ENCODE assay signal across 21 cellular contexts in genomic region chr18:11999431-11999830, GRCh38. TPM values are rescaled to one million over a fixed set of nuclear protein-coding genes. Genes with fewer than 3 reads are reported as not detected.
DNase-seq lines count a peak whose midpoint lies in the region; ATAC-seq, FAIRE-seq and TF ChIP-seq lines count a peak whose summit lies in the region.
"Had no signal": no experiment of that assay in that cellular context is flagged by ENCODE, and none has a peak within 500 bp of the region (broad histone marks: within the 10 kb centered on the region; RNA-seq: fewer than 3 reads in every experiment).

No MANE protein-coding gene starts in this region.

- POLR2A ChIA-PET in SK-N-SH (lab: Yijun Ruan, JAX) = no interaction called here

- H3K4me2 ChIP-seq in SK-N-SH = no peak overlapping the region
- H3K4me2 ChIP-seq: BLaER1 had no signal

- no peaks in the 10 kb centered on the region for H4K20me1 ChIP-seq in SK-N-SH (ENCODE audit: insufficient read depth)

- ATAC-seq in SK-N-SH treated with all-trans-retinoic acid at 6 μM for 48 hours (no peak), GM21576 (IDR thresholded peaks at IDR 0.05; ENCODE audit: unreplicated experiment) (no peak)
- no peak for ATAC-seq in activated naive CD8-positive, alpha-beta T cell treated with anti-CD3 and anti-CD28 coated beads, Interleukin-2, amount 50 U/mL, for 24 hours

- TF ChIP-seq CTCF in SK-N-SH (IDR thresholded peaks at IDR 0.05) = no peak
- peak; percentile 9 for TF ChIP-seq CTCF in fibroblast of villous mesenchyme (IDR thresholded peaks at IDR 0.05; ENCODE audit: insufficient read depth, low read depth, low read length)
- TF ChIP-seq CTCF in stomach (IDR thresholded peaks at IDR 0.05) = no peak

- intact Hi-C loops in stomach (cut with DNase I; ENCODE audit: low total_unique reads) = no loop called here

- H3K27me3 Mint-ChIP-seq in activated naive CD8-positive, alpha-beta T cell treated with anti-CD3 and anti-CD28 coated beads, Interleukin-2, amount 50 U/mL, for 24 hours = no peaks in the 10 kb centered on the region
- H3K27me3 Mint-ChIP-seq: CD8-positive, alpha-beta memory T cell had no signal

- peak; percentile 29 for DNase-seq in SK-N-SH
- no peak for DNase-seq in fibroblast of villous mesenchyme (ENCODE audit: low read depth)
- DNase-seq in stomach = peak; percentile 27
- DNase-seq in activated naive CD8-positive, alpha-beta T cell treated with anti-CD3 and anti-CD28 coated beads, Interleukin-2, amount 50 U/mL, for 24 hours = no peak
- no peak for DNase-seq in GM19239 (ENCODE audit: insufficient read length, low spot score)
- DNase-seq: CD8-positive, alpha-beta memory T cell; DND-41; MG63; NCI-H1092; NCI-H1694 treated with DMSO at 0.1 percent for 48 hours; NCI-H2107; NCI-H345; NCI-H526; SHP77 had no signal

- H3F3A ChIP-seq in SK-N-SH (replicated peaks; ENCODE audit: insufficient read depth) = no peaks in the 10 kb centered on the region

- no peaks in the 10 kb centered on the region for H3K79me2 ChIP-seq in SK-N-SH (ENCODE audit: insufficient read depth)

- no peak overlapping the region for H3K4me3 Mint-ChIP-seq in activated naive CD8-positive, alpha-beta T cell treated with anti-CD3 and anti-CD28 coated beads, Interleukin-2, amount 50 U/mL, for 24 hours
- H3K4me3 Mint-ChIP-seq: CD8-positive, alpha-beta memory T cell had no signal

- H3K9me3 Mint-ChIP-seq in activated naive CD8-positive, alpha-beta T cell treated with anti-CD3 and anti-CD28 coated beads, Interleukin-2, amount 50 U/mL, for 24 hours = no peaks in the 10 kb centered on the region
- H3K9me3 Mint-ChIP-seq: CD8-positive, alpha-beta memory T cell had no signal

- no peaks in the 10 kb centered on the region for H3K36me3 Mint-ChIP-seq in activated naive CD8-positive, alpha-beta T cell treated with anti-CD3 and anti-CD28 coated beads, Interleukin-2, amount 50 U/mL, for 24 hours (ENCODE audit: low read depth)

- H3K27me3 ChIP-seq in SK-N-SH (ENCODE audit: insufficient read depth) = peaks cover 68% of the 10 kb centered on the region
- no peaks in the 10 kb centered on the region for H3K27me3 ChIP-seq in mucosa of rectum (ENCODE audit: control insufficient read depth in 2 of 2, insufficient read depth in 2 of 2, low read length in 2 of 2)
- H3K27me3 ChIP-seq in stomach = no peaks in the 10 kb centered on the region
- H3K27me3 ChIP-seq: BLaER1, MG63 had no signal

- H3K4me1 ChIP-seq in SK-N-SH (ENCODE audit: control insufficient read depth in 1 of 2, insufficient read depth in 2 of 2, low read depth in 1 of 2, low read length in 1 of 2) (no peaks in the 10 kb centered on the region), mucosa of rectum (ENCODE audit: control insufficient read depth in 2 of 2, insufficient read depth in 2 of 2, low read length in 2 of 2) (peaks cover 31 to 59% of the 10 kb centered on the region in 2 donors), stomach (peaks cover 43 to 74% (median 59%) of the 10 kb centered on the region in 4 donors)

- WGBS in SK-N-SH (ENCODE audit: low lambda C conversion rate) = 17% methylated on average over 2 of the region's 7 CpGs
- WGBS in stomach, 5 donors = 47 to 87% (median 53%) methylated on average over 7 of the region's 7 CpGs

- no peak for TF ChIP-seq RAD21 in SK-N-SH (IDR thresholded peaks at IDR 0.05; ENCODE audit: low read length)

- H3K36me3 ChIP-seq in SK-N-SH (replicated peaks in 1 of 2; ENCODE audit: control insufficient read depth in 1 of 2, insufficient read depth in 2 of 2, low read length in 1 of 2) (no peaks in the 10 kb centered on the region), mucosa of rectum (ENCODE audit: control insufficient read depth in 2 of 2, insufficient read depth in 2 of 2, low read length in 2 of 2) (no peaks in the 10 kb centered on the region), stomach (peaks cover 0 to 28% (median 23%) of the 10 kb centered on the region in 4 donors)

- H3K9me2 ChIP-seq in SK-N-SH = no peaks in the 10 kb centered on the region

- H3K4me1 Mint-ChIP-seq in activated naive CD8-positive, alpha-beta T cell treated with anti-CD3 and anti-CD28 coated beads, Interleukin-2, amount 50 U/mL, for 24 hours = peaks cover 8% of the 10 kb centered on the region

- TF ChIP-seq POLR2A in stomach (IDR thresholded peaks at IDR 0.05) = no peak

- no peak overlapping the region for H3K9ac ChIP-seq in SK-N-SH
- no peak overlapping the region for H3K9ac ChIP-seq in mucosa of rectum (ENCODE audit: low read depth in 1 of 2, low read length in 2 of 2)
- H3K9ac ChIP-seq: BLaER1 had no signal

- no peak overlapping the region for H2AFZ ChIP-seq in SK-N-SH (ENCODE audit: low read depth)

- no peak overlapping the region for H3K27ac Mint-ChIP-seq in activated naive CD8-positive, alpha-beta T cell treated with anti-CD3 and anti-CD28 coated beads, Interleukin-2, amount 50 U/mL, for 24 hours

- no peak for FAIRE-seq in GM19239 (lab: Jason Lieb, UNC)
- FAIRE-seq: G401.6, H1, RCC 7860 had no signal

- H3K27ac ChIP-seq in SK-N-SH (ENCODE audit: low read depth in 2 of 2, low read length in 1 of 2) = no peak overlapping the region
- peak overlapping the region; percentile 84 to 90 for H3K27ac ChIP-seq in mucosa of rectum (ENCODE audit: low read depth in 2 of 2, low read length in 2 of 2)
- H3K27ac ChIP-seq in stomach = peak overlapping the region; percentile 65 to 88 (median 80)
- H3K27ac ChIP-seq: BLaER1 had no signal

- TF ChIP-seq EP300 in SK-N-SH (IDR thresholded peaks at IDR 0.05; ENCODE audit: borderline replicate concordance in 1 of 2, low read depth in 1 of 2, low read length in 1 of 2) = no peak
- TF ChIP-seq EP300 in stomach (IDR thresholded peaks at IDR 0.05) = no peak

- H3K9me3 ChIP-seq in SK-N-SH (no peaks in the 10 kb centered on the region), mucosa of rectum (ENCODE audit: control insufficient read depth in 2 of 2, low read length in 2 of 2) (no peaks in the 10 kb centered on the region), stomach (no peaks in the 10 kb centered on the region)
- H3K9me3 ChIP-seq: BLaER1, MG63 had no signal

- no peak overlapping the region for H3K4me3 ChIP-seq in SK-N-SH (ENCODE audit: low read depth in 2 of 2, low read length in 1 of 2)
- H3K4me3 ChIP-seq in fibroblast of villous mesenchyme (ENCODE audit: low read depth, low read length) = no peak overlapping the region
- no peak overlapping the region for H3K4me3 ChIP-seq in mucosa of rectum (ENCODE audit: low read length in 2 of 2)
- H3K4me3 ChIP-seq in stomach = no peak overlapping the region
- H3K4me3 ChIP-seq: BLaER1, MG63 had no signal

- CTCF ChIA-PET in SK-N-SH (lab: Yijun Ruan, JAX) = interaction anchor here (4.2 kb wide), 1 partner anchor 62 kb away, joined by 24 read pairs; no protein-coding TSS in a partner anchor

TF ChIP-seq in SK-N-SH, 30 proteins besides CTCF, POLR2A, EP300 and RAD21:
- TF ChIP-seq FOSL2 (IDR thresholded peaks at IDR 0.05; ENCODE audit: borderline replicate concordance, low read depth) (no peak), NRF1 (IDR thresholded peaks at IDR 0.05; ENCODE audit: low read depth, low read length) (no peak)

TF ChIP-seq in SK-N-SH treated with all-trans-retinoic acid at 6 μM for 48 hours, 23 proteins besides CTCF, POLR2A, EP300 and RAD21 (continues in another document):
- TF ChIP-seq ZFP3 (CRISPR knock-in tag; IDR thresholded peaks at IDR 0.05) (no peak), ZNF70 (CRISPR knock-in tag; IDR thresholded peaks at IDR 0.05) (no peak), ZNF8 (CRISPR knock-in tag; IDR thresholded peaks at IDR 0.05) (no peak), ARNTL (CRISPR knock-in tag; IDR thresholded peaks at IDR 0.05; ENCODE audit: borderline replicate concordance, low read depth) (no peak), OSR1 (CRISPR knock-in tag; IDR thresholded peaks at IDR 0.05) (no peak), BACH2 (CRISPR knock-in tag; IDR thresholded peaks at IDR 0.05; ENCODE audit: borderline replicate concordance) (no peak), ESRRG (CRISPR knock-in tag; IDR thresholded peaks at IDR 0.05) (no peak), RARB (CRISPR knock-in tag; IDR thresholded peaks at IDR 0.05) (no peak), CSRNP3 (CRISPR knock-in tag; IDR thresholded peaks at IDR 0.05) (no peak), CREB5 (CRISPR knock-in tag; IDR thresholded peaks at IDR 0.05; ENCODE audit: low read depth) (no peak), CSDC2 (CRISPR knock-in tag; IDR thresholded peaks at IDR 0.05) (no peak), ZFP30 (CRISPR knock-in tag; IDR thresholded peaks at IDR 0.05) (no peak), ZNF565 (CRISPR knock-in tag; conservative IDR thresholded peaks at IDR 0.05; ENCODE audit: low read depth) (no peak), GLIS3 (CRISPR knock-in tag; IDR thresholded peaks at IDR 0.05) (no peak), SNAI2 (CRISPR knock-in tag; IDR thresholded peaks at IDR 0.05) (no peak)

RNA-seq across cellular contexts. Expression of gene IMPA2, which starts 18.1 kb away (rescaled TPM):
- 0.18 TPM in 1 of 2 replicates, not detected in the other for polyA plus RNA-seq in SK-N-SH (2012; rRNA removed)
- polyA plus RNA-seq in SK-N-SH (2012; cell fraction: cytosol; rRNA removed) = 0.07 and 0.13 TPM in 2 replicates
- polyA plus RNA-seq in SK-N-SH (2012; cell fraction: nucleus; rRNA removed) = 0.11 and 0.34 TPM in 2 replicates
- 17.4 and 41.5 TPM in 2 replicates for total RNA-seq in fibroblast of villous mesenchyme
- 100 to 1,000 TPM in 3 of 5 donors, 10 to 100 TPM in 2; 75.2 to 263 (median 138) TPM for total RNA-seq in stomach
- 10 to 100 TPM; 61.0 to 79.9 (median 64.5) TPM for polyA plus RNA-seq in stomach

Comparison
In these comparisons a context has a peak if more than half of its experiments do, and no peak if none do; other contexts are left out.
1. DNase-seq: peak in SK-N-SH (single experiment) and stomach (single experiment); none in fibroblast of villous mesenchyme (single experiment), activated naive CD8-positive, alpha-beta T cell treated with anti-CD3 and anti-CD28 coated beads, Interleukin-2, amount 50 U/mL, for 24 hours (single experiment) and GM19239 (single experiment).
2. H3K27ac ChIP-seq: peak in mucosa of rectum (2 of 2) and stomach (5 of 5); none in SK-N-SH (0 of 2).